Comparison of ENCODE assay signal across 18 cellular contexts in the genomic region with DNA sequence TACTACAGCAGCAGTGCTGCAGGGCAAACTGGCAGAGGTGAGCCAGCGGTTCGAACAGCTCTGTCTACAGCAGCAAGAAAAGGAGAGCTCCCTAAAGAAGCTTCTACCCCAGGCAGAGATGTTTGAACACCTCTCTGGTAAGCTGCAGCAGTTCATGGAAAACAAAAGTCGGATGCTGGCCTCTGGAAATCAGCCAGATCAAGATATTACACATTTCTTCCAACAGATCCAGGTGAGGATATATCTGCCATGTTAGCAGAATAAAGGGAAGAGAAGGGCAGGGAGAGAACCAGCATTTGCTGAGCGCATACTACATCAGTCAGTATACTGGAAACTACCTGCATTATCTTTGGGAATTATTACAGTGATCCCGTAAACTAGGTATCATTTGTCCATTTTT.
A peak's percentile ranks its signal among the peaks of the same experiment; 100 is the strongest.
DNase-seq lines count a peak whose midpoint lies in the region; ATAC-seq and TF ChIP-seq lines count a peak whose summit lies in the region.
"Had no signal": no experiment of that assay in that cellular context is flagged by ENCODE, and none has a peak within 500 bp of the region (broad histone marks: within the 10 kb centered on the region; RNA-seq: fewer than 3 reads in every experiment).

No MANE protein-coding gene starts in this region.

- peak overlapping the region; percentile 56 to 70 for H3K27ac Mint-ChIP-seq in natural killer cell
- H3K27ac Mint-ChIP-seq in natural killer cell treated with Interleukin-12 subunit alpha and Interleukin-12 subunit beta and Interleukin-15 and Interleukin-18, amount 100 ng/mL, for 72 hours = peak overlapping the region in 1 of 2 donors; percentile 74
- H3K27ac Mint-ChIP-seq in activated T-helper 17 cell treated with anti-CD3 and anti-CD28 coated beads, Interleukin-2, amount 50 U/mL, for 72 hours = peak overlapping the region; percentile 24

- no peak overlapping the region for H3K4me3 Mint-ChIP-seq in natural killer cell
- no peak overlapping the region for H3K4me3 Mint-ChIP-seq in natural killer cell treated with Interleukin-12 subunit alpha and Interleukin-12 subunit beta and Interleukin-15 and Interleukin-18, amount 100 ng/mL, for 72 hours
- H3K4me3 Mint-ChIP-seq in activated T-helper 17 cell treated with anti-CD3 and anti-CD28 coated beads, Interleukin-2, amount 50 U/mL, for 72 hours = no peak overlapping the region
- H3K4me3 Mint-ChIP-seq: naive thymus-derived CD8-positive, alpha-beta T cell had no signal

- ATAC-seq in natural killer cell = peak in 1 of 3 donors; percentile 24
- no peak for ATAC-seq in natural killer cell treated with Interleukin-12 subunit alpha and Interleukin-12 subunit beta and Interleukin-15 and Interleukin-18, amount 100 ng/mL, for 72 hours
- no peak for ATAC-seq in activated T-helper 17 cell treated with anti-CD3 and anti-CD28 coated beads, Interleukin-2, amount 50 U/mL, for 72 hours (replicated peaks)
- no peak for ATAC-seq in GM19467 (IDR thresholded peaks at IDR 0.05; ENCODE audit: unreplicated experiment)
- ATAC-seq in HG02798 (IDR thresholded peaks at IDR 0.05; ENCODE audit: poor library complexity, unreplicated experiment) = no peak
- ATAC-seq: left lobe of liver; naive thymus-derived CD8-positive, alpha-beta T cell; pancreas had no signal

- intact Hi-C loops in natural killer cell (cut with micrococcal nuclease) = no loop called here

- no peak for TF ChIP-seq CTCF in natural killer cell (IDR thresholded peaks at IDR 0.05)

- no peaks in the 10 kb centered on the region for H3K9me3 Mint-ChIP-seq in natural killer cell
- H3K9me3 Mint-ChIP-seq in natural killer cell treated with Interleukin-12 subunit alpha and Interleukin-12 subunit beta and Interleukin-15 and Interleukin-18, amount 100 ng/mL, for 72 hours = no peaks in the 10 kb centered on the region
- no peaks in the 10 kb centered on the region for H3K9me3 Mint-ChIP-seq in activated T-helper 17 cell treated with anti-CD3 and anti-CD28 coated beads, Interleukin-2, amount 50 U/mL, for 72 hours
- H3K9me3 Mint-ChIP-seq: naive thymus-derived CD8-positive, alpha-beta T cell had no signal

- H3K36me3 Mint-ChIP-seq in natural killer cell = peaks cover 48% of the 10 kb centered on the region
- peaks cover 52% of the 10 kb centered on the region for H3K36me3 Mint-ChIP-seq in natural killer cell treated with Interleukin-12 subunit alpha and Interleukin-12 subunit beta and Interleukin-15 and Interleukin-18, amount 100 ng/mL, for 72 hours
- peaks cover 96% of the 10 kb centered on the region for H3K36me3 Mint-ChIP-seq in activated T-helper 17 cell treated with anti-CD3 and anti-CD28 coated beads, Interleukin-2, amount 50 U/mL, for 72 hours (ENCODE audit: low read depth)

- peaks cover 5 to 9% of the 10 kb centered on the region in 2 donors for H3K4me1 Mint-ChIP-seq in natural killer cell
- H3K4me1 Mint-ChIP-seq in natural killer cell treated with Interleukin-12 subunit alpha and Interleukin-12 subunit beta and Interleukin-15 and Interleukin-18, amount 100 ng/mL, for 72 hours (ENCODE audit: low read depth in 2 of 2) = peaks cover 0 to 7% of the 10 kb centered on the region in 2 donors
- peaks cover 5% of the 10 kb centered on the region for H3K4me1 Mint-ChIP-seq in activated T-helper 17 cell treated with anti-CD3 and anti-CD28 coated beads, Interleukin-2, amount 50 U/mL, for 72 hours

- H3K27me3 Mint-ChIP-seq in natural killer cell (ENCODE audit: low read depth in 2 of 2) = no peaks in the 10 kb centered on the region
- no peaks in the 10 kb centered on the region for H3K27me3 Mint-ChIP-seq in natural killer cell treated with Interleukin-12 subunit alpha and Interleukin-12 subunit beta and Interleukin-15 and Interleukin-18, amount 100 ng/mL, for 72 hours
- H3K27me3 Mint-ChIP-seq in activated T-helper 17 cell treated with anti-CD3 and anti-CD28 coated beads, Interleukin-2, amount 50 U/mL, for 72 hours = no peaks in the 10 kb centered on the region
- H3K27me3 Mint-ChIP-seq: naive thymus-derived CD8-positive, alpha-beta T cell had no signal

- DNase-seq in natural killer cell (no peak), lung microvascular endothelial cell (ENCODE audit: low read depth in 2 of 2) (peak; percentile 20 to 75), NCI-H510A treated with DMSO at 0.1 percent for 48 hours (lab: John Stamatoyannopoulos, UW) (no peak)
- no peak for DNase-seq in natural killer cell treated with Interleukin-12 subunit alpha and Interleukin-12 subunit beta and Interleukin-15 and Interleukin-18, amount 100 ng/mL, for 72 hours (ENCODE audit: low spot score)
- DNase-seq: C1 segment of cervical spinal cord; cerebellar nuclear complex; DND-41; MG63; midbrain; naive thymus-derived CD8-positive, alpha-beta T cell; NCI-H2081 treated with DMSO at 0.1 percent for 48 hours; NCI-H345; pancreas; stimulated activated CD4-positive, alpha-beta T cell treated with anti-CD3 and anti-CD28 coated beads, Interleukin-1b, Interleukin-23, amount 100 ng/mL, for 48 hours had no signal

Comparison
In these comparisons a context has a peak if more than half of its experiments do, and no peak if none do; other contexts are left out.
1. DNase-seq: peak in lung microvascular endothelial cell (2 of 2); none in natural killer cell (single experiment), natural killer cell treated with Interleukin-12 subunit alpha and Interleukin-12 subunit beta and Interleukin-15 and Interleukin-18, amount 100 ng/mL, for 72 hours (single experiment) and NCI-H510A treated with DMSO at 0.1 percent for 48 hours (single experiment).